ENCODE assay signal across 19 cellular contexts in the genomic region with DNA sequence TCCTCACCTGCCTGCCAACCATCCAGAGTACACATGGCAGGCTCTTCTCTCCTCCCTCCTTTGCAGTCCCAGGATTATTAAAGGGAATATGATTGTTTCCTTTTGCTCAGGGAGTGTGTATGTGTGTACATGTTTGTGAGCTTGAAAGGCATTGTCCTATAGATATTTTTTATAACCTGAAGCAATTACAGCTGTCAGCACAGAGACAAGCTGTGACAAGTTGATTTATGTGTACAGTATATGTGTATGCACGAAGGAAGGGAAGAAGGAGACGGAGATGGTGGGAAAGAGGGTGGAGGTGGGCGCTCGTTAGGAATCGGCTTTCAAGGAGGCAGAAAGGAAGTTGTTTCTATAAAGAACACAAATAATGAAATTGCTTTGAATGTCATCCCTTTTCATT.
"Had no signal": no experiment of that assay in that cellular context is flagged by ENCODE, and none has a peak within 500 bp of the region (broad histone marks: within the 10 kb centered on the region; RNA-seq: fewer than 3 reads in every experiment).

No MANE protein-coding gene starts in this region.

- H3K4me1 ChIP-seq: breast epithelium, prostate gland, testis had no signal

- DNase-seq: activated CD4-positive, alpha-beta T cell treated with anti-CD3 and anti-CD28 coated beads for 1 hour; activated CD4-positive, alpha-beta T cell treated with anti-CD3 and anti-CD28 coated beads, Interleukin-2, amount 50 U/mL, for 1 hour; activated gamma-delta T cell treated with Interleukin-2 at 50 U/mL for 16 hours; activated T-cell treated with anti-CD3 and anti-CD28 coated beads, Interleukin-2, amount 50 U/mL, for 1 hour; aorta; cortex of kidney; erythroblast; foreskin melanocyte; naive thymus-derived CD8-positive, alpha-beta T cell; spleen; stimulated activated CD4-positive, alpha-beta T cell treated with anti-CD3 and anti-CD28 coated beads, Interleukin-4, amount 100 ng/mL, for 1 hour; stimulated activated naive CD4-positive, alpha-beta T cell; testis; trophoblast cell; uterus had no signal

- FAIRE-seq: TTC549 had no signal

- H3K27ac ChIP-seq: breast epithelium, prostate gland, spleen, testis, uterus had no signal

- H3K36me3 ChIP-seq: breast epithelium, prostate gland, spleen, uterus had no signal

- H3K9me3 ChIP-seq: breast epithelium, prostate gland, spleen, testis, uterus had no signal

- H3K27me3 ChIP-seq: testis had no signal

- H3K4me3 ChIP-seq: breast epithelium, lung, prostate gland, spleen, testis, uterus had no signal
